ENCODE assay signal across 8 cellular contexts in the genomic region with DNA sequence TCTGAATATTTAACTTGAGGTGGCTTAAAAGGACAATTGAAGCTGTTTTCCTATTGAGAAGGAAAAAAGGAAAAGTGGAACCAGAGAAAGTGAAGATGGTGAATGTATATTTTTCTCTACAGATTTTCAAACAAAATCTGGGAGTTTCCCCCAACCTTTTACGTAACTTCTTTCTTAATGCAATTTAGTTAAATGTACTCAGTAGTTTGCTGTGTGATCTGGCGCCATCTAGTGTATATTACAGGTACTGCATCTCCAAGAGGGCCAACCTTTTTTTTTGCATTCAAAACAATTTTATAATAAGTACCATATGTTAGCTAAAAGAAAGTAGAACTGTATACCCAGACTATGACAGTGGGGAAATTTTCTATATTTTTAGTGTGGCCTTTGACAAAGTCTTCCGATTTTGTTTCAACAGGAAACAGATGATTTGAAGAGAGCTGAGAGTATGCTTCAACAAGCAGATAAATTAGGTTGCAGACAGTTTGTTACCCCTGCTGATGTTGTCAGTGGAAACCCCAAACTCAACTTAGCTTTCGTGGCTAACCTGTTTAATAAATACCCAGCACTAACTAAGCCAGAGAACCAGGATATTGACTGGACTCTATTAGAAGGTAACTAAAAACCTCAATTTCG.
DNase-seq lines count a peak whose midpoint lies in the region; ATAC-seq, FAIRE-seq and TF ChIP-seq lines count a peak whose summit lies in the region.

No MANE protein-coding gene starts in this region.

- H3K9me3 Mint-ChIP-seq in naive B cell: no peaks in the 10 kb centered on the region

- H3K27me3 Mint-ChIP-seq in naive B cell: peaks cover 0 to 12% (median 0%) of the 10 kb centered on the region in 3 donors

- H3K36me3 Mint-ChIP-seq in naive B cell: no peaks in the 10 kb centered on the region

- H3K4me1 ChIP-seq in KMS-11 (ENCODE audit: low read depth, poor library complexity, severe bottlenecking): peaks cover 10% of the 10 kb centered on the region

- no peak overlapping the region for H3K9ac ChIP-seq in KMS-11

- H2AFZ ChIP-seq in KMS-11 (ENCODE audit: low read depth): no peak overlapping the region

- FAIRE-seq in endometrium (lab: Jason Lieb, UNC): peak; percentile 95

- no peaks in the 10 kb centered on the region for H3K27me3 ChIP-seq in KMS-11 (ENCODE audit: insufficient read depth, low read depth)

- no peaks in the 10 kb centered on the region for H4K20me1 ChIP-seq in KMS-11 (ENCODE audit: insufficient read depth)

- no peak overlapping the region for H3K27ac ChIP-seq in KMS-11

- H3K4me3 ChIP-seq in KMS-11 (IDR thresholded peaks at IDR 0.05; ENCODE audit: insufficient read depth, low read depth, low read length): no peak overlapping the region

- peak; percentile 88 for TF ChIP-seq CTCF in KMS-11 (conservative IDR thresholded peaks at IDR 0.05; ENCODE audit: low read depth, low read length)

- H3K4me1 Mint-ChIP-seq in naive B cell: no peaks in the 10 kb centered on the region

- no peaks in the 10 kb centered on the region for H3K79me2 ChIP-seq in KMS-11 (ENCODE audit: insufficient read depth, low read depth)

- no peak overlapping the region for H3K27ac Mint-ChIP-seq in naive B cell

- H3K4me3 Mint-ChIP-seq in naive B cell: no peak overlapping the region

- H3K36me3 ChIP-seq in KMS-11 (ENCODE audit: insufficient read depth): no peaks in the 10 kb centered on the region

- DNase-seq in stimulated activated CD4-positive, alpha-beta T cell treated with anti-CD3 and anti-CD28 coated beads, Interleukin-15, amount 100 ng/mL, for 24 hours: peak; percentile 11
- DNase-seq in stimulated activated CD4-positive, alpha-beta T cell treated with anti-CD3 and anti-CD28 coated beads, Interleukin-12 subunit alpha, Interleukin-12 subunit beta, amount 100 ng/mL, for 4 hours: no peak
- DNase-seq in SKM-1 (lab: John Stamatoyannopoulos, UW; ENCODE audit: unreplicated experiment): peak; percentile 20
- peak; percentile 15 for DNase-seq in naive B cell
- DNase-seq in UCSD-AML1 (lab: John Stamatoyannopoulos, UW; ENCODE audit: unreplicated experiment): no peak

- no peak overlapping the region for H3K4me2 ChIP-seq in KMS-11

- ATAC-seq in naive B cell (ENCODE audit: low read depth in 2 of 2): no peak
- ATAC-seq in GM18907 (IDR thresholded peaks at IDR 0.05; ENCODE audit: unreplicated experiment): no peak

Comparison
In these comparisons a context has a peak if more than half of its experiments do, and no peak if none do; other contexts are left out.
1. DNase-seq: peak in stimulated activated CD4-positive, alpha-beta T cell treated with anti-CD3 and anti-CD28 coated beads, Interleukin-15, amount 100 ng/mL, for 24 hours (single experiment), SKM-1 (single experiment) and naive B cell (single experiment); none in stimulated activated CD4-positive, alpha-beta T cell treated with anti-CD3 and anti-CD28 coated beads, Interleukin-12 subunit alpha, Interleukin-12 subunit beta, amount 100 ng/mL, for 4 hours (single experiment) and UCSD-AML1 (single experiment).